In genomic region chr18:77872166-77872565, GRCh38 we compare ENCODE assay signal across 38 cellular contexts.
"Had no signal": no experiment of that assay in that cellular context is flagged by ENCODE, and none has a peak within 500 bp of the region (broad histone marks: within the 10 kb centered on the region; RNA-seq: fewer than 3 reads in every experiment).

No MANE protein-coding gene starts in this region.

- H3K4me1 Mint-ChIP-seq: activated naive CD4-positive, alpha-beta T cell treated with anti-CD3 and anti-CD28 coated beads, Interleukin-2, amount 10 ng/mL, durations not matched to agents 7 days and 5 days; activated naive CD4-positive, alpha-beta T cell treated with anti-CD3 and anti-CD28 coated beads, Interleukin-2, amount 50 U/mL, for 24 hours; activated naive CD8-positive, alpha-beta T cell treated with anti-CD3 and anti-CD28 coated beads for 36 hours; activated naive CD8-positive, alpha-beta T cell treated with anti-CD3 and anti-CD28 coated beads, Interleukin-2, amount 10 ng/mL, durations not matched to agents 7 days and 5 days; activated naive CD8-positive, alpha-beta T cell treated with anti-CD3 and anti-CD28 coated beads, Interleukin-2, amount 50 U/mL, for 24 hours; activated T-helper 17 cell treated with anti-CD3 and anti-CD28 coated beads, Interleukin-2, amount 50 U/mL, for 72 hours; central memory CD8-positive, alpha-beta T cell had no signal

- H3K9me3 ChIP-seq: adrenal gland, ascending aorta, body of pancreas had no signal

- H3K27ac Mint-ChIP-seq: activated naive CD4-positive, alpha-beta T cell treated with anti-CD3 and anti-CD28 coated beads for 36 hours; activated naive CD4-positive, alpha-beta T cell treated with anti-CD3 and anti-CD28 coated beads, Interleukin-2, amount 10 ng/mL, durations not matched to agents 7 days and 5 days; activated naive CD4-positive, alpha-beta T cell treated with anti-CD3 and anti-CD28 coated beads, Interleukin-2, amount 50 U/mL, for 24 hours; activated naive CD8-positive, alpha-beta T cell; activated naive CD8-positive, alpha-beta T cell treated with anti-CD3 and anti-CD28 coated beads for 36 hours; activated naive CD8-positive, alpha-beta T cell treated with anti-CD3 and anti-CD28 coated beads, Interleukin-2, amount 10 ng/mL, durations not matched to agents 7 days and 5 days; activated naive CD8-positive, alpha-beta T cell treated with anti-CD3 and anti-CD28 coated beads, Interleukin-2, amount 50 U/mL, for 24 hours; activated T-cell treated with anti-CD3 and anti-CD28 coated beads, Interleukin-2, amount 50 U/mL, for 24 hours; activated T-cell treated with anti-CD3 and anti-CD28 coated beads, Interleukin-2, amount 50 U/mL, for 72 hours; activated T-helper 1 cell treated with anti-CD3 and anti-CD28 coated beads, Interleukin-12 subunit alpha, Interleukin-12 subunit beta, Interleukin-2, Interleukin-4 antibody, amounts not matched to agents 30 ng/mL and 10 ng/mL and 1 ng/mL, durations not matched to agents 14 hours and 24 hours and 36 hours; activated T-helper 17 cell treated with anti-CD3 and anti-CD28 coated beads, Interleukin-2, amount 50 U/mL, for 72 hours; activated T-helper 2 cell treated with anti-CD3 and anti-CD28 coated beads, Interferon-gamma antibody, Interleukin-2, Interleukin-4, amounts not matched to agents 10 μg/mL and 5 μg/mL and 100 μg/mL, durations not matched to agents 14 hours and 24 hours and 36 hours; brain had no signal

- H3K9me3 Mint-ChIP-seq: activated naive CD4-positive, alpha-beta T cell treated with anti-CD3 and anti-CD28 coated beads for 36 hours; activated naive CD4-positive, alpha-beta T cell treated with anti-CD3 and anti-CD28 coated beads, Interleukin-2, amount 10 ng/mL, durations not matched to agents 7 days and 5 days; activated naive CD4-positive, alpha-beta T cell treated with anti-CD3 and anti-CD28 coated beads, Interleukin-2, amount 50 U/mL, for 24 hours; activated naive CD8-positive, alpha-beta T cell treated with anti-CD3 and anti-CD28 coated beads for 36 hours; activated naive CD8-positive, alpha-beta T cell treated with anti-CD3 and anti-CD28 coated beads, Interleukin-2, amount 10 ng/mL, durations not matched to agents 7 days and 5 days; activated naive CD8-positive, alpha-beta T cell treated with anti-CD3 and anti-CD28 coated beads, Interleukin-2, amount 50 U/mL, for 24 hours; activated T-cell treated with anti-CD3 and anti-CD28 coated beads, Interleukin-2, amount 50 U/mL, for 24 hours; activated T-cell treated with anti-CD3 and anti-CD28 coated beads, Interleukin-2, amount 50 U/mL, for 4 hours; activated T-helper 17 cell treated with anti-CD3 and anti-CD28 coated beads, Interleukin-2, amount 50 U/mL, for 72 hours; activated T-helper 2 cell treated with anti-CD3 and anti-CD28 coated beads, Interferon-gamma antibody, Interleukin-2, Interleukin-4, amounts not matched to agents 10 μg/mL and 5 μg/mL and 100 μg/mL, durations not matched to agents 14 hours and 24 hours and 36 hours; central memory CD8-positive, alpha-beta T cell had no signal

- H3K27me3 Mint-ChIP-seq: activated naive CD4-positive, alpha-beta T cell treated with anti-CD3 and anti-CD28 coated beads, Interleukin-2, amount 10 ng/mL, durations not matched to agents 7 days and 5 days had no signal

- H3K4me3 ChIP-seq: adrenal gland, ascending aorta, body of pancreas, breast epithelium, cardiac muscle cell had no signal

- H3K36me3 ChIP-seq: adrenal gland, ascending aorta, brain microvascular endothelial cell, breast epithelium, cardiac muscle cell had no signal

- DNase-seq: activated effector memory CD4-positive, alpha-beta T cell treated with anti-CD3 and anti-CD28 coated beads, Interleukin-2, amount 50 U/mL, for 16 hours; activated effector memory CD4-positive, alpha-beta T cell treated with Interleukin-2 at 50 U/mL for 16 hours; activated gamma-delta T cell; activated gamma-delta T cell treated with Interleukin-2 at 50 U/mL for 16 hours; activated naive CD4-positive, alpha-beta T cell; activated naive CD4-positive, alpha-beta T cell treated with anti-CD3 and anti-CD28 coated beads for 36 hours; activated naive CD4-positive, alpha-beta T cell treated with anti-CD3 and anti-CD28 coated beads, Interleukin-2, amount 10 ng/mL, durations not matched to agents 7 days and 5 days; activated naive CD4-positive, alpha-beta T cell treated with anti-CD3 and anti-CD28 coated beads, Interleukin-2, amount 50 U/mL, for 16 hours; activated naive CD4-positive, alpha-beta T cell treated with Interleukin-2 at 50 U/mL for 16 hours; activated naive CD8-positive, alpha-beta T cell treated with anti-CD3 and anti-CD28 coated beads for 36 hours; activated naive CD8-positive, alpha-beta T cell treated with anti-CD3 and anti-CD28 coated beads, Interleukin-2, amount 10 ng/mL, durations not matched to agents 7 days and 5 days; activated naive CD8-positive, alpha-beta T cell treated with anti-CD3 and anti-CD28 coated beads, Interleukin-2, amount 50 U/mL, for 24 hours; activated T-cell treated with anti-CD3 and anti-CD28 coated beads, Interleukin-2, amount 50 U/mL, for 1 hour; activated T-cell treated with anti-CD3 and anti-CD28 coated beads, Interleukin-2, amount 50 U/mL, for 24 hours; activated T-cell treated with anti-CD3 and anti-CD28 coated beads, Interleukin-2, amount 50 U/mL, for 4 hours; activated T-cell treated with anti-CD3 and anti-CD28 coated beads, Interleukin-2, amount 50 U/mL, for 48 hours; activated T-cell treated with anti-CD3 and anti-CD28 coated beads, Interleukin-2, amount 50 U/mL, for 72 hours; adrenal gland; amniotic stem cell; amygdala; anterior cingulate cortex; aorta; body of pancreas; brain microvascular endothelial cell; caudate nucleus; central memory CD4-positive, alpha-beta T cell; cerebellar nuclear complex had no signal

- H3K27ac ChIP-seq: adrenal gland, ascending aorta, body of pancreas, brain microvascular endothelial cell, breast epithelium, cardiac muscle cell had no signal

- H3K4me3 Mint-ChIP-seq: activated naive CD4-positive, alpha-beta T cell treated with anti-CD3 and anti-CD28 coated beads for 36 hours; activated naive CD4-positive, alpha-beta T cell treated with anti-CD3 and anti-CD28 coated beads, Interleukin-2, amount 10 ng/mL, durations not matched to agents 7 days and 5 days; activated naive CD4-positive, alpha-beta T cell treated with anti-CD3 and anti-CD28 coated beads, Interleukin-2, amount 50 U/mL, for 24 hours; activated naive CD8-positive, alpha-beta T cell; activated naive CD8-positive, alpha-beta T cell treated with anti-CD3 and anti-CD28 coated beads for 36 hours; activated naive CD8-positive, alpha-beta T cell treated with anti-CD3 and anti-CD28 coated beads, Interleukin-2, amount 10 ng/mL, durations not matched to agents 7 days and 5 days; activated naive CD8-positive, alpha-beta T cell treated with anti-CD3 and anti-CD28 coated beads, Interleukin-2, amount 50 U/mL, for 24 hours; activated T-cell treated with anti-CD3 and anti-CD28 coated beads, Interleukin-2, amount 50 U/mL, for 24 hours; activated T-cell treated with anti-CD3 and anti-CD28 coated beads, Interleukin-2, amount 50 U/mL, for 4 hours; activated T-cell treated with anti-CD3 and anti-CD28 coated beads, Interleukin-2, amount 50 U/mL, for 72 hours; activated T-helper 1 cell treated with anti-CD3 and anti-CD28 coated beads, Interleukin-12 subunit alpha, Interleukin-12 subunit beta, Interleukin-2, Interleukin-4 antibody, amounts not matched to agents 30 ng/mL and 10 ng/mL and 1 ng/mL, durations not matched to agents 14 hours and 24 hours and 36 hours; activated T-helper 17 cell treated with anti-CD3 and anti-CD28 coated beads, Interleukin-2, amount 50 U/mL, for 72 hours; brain; central memory CD8-positive, alpha-beta T cell had no signal

- H3K4me1 ChIP-seq: adrenal gland, ascending aorta, body of pancreas, breast epithelium had no signal

- H3K27me3 ChIP-seq: adrenal gland, ascending aorta, body of pancreas, brain microvascular endothelial cell, cardiac muscle cell had no signal

- H3K36me3 Mint-ChIP-seq: activated naive CD4-positive, alpha-beta T cell treated with anti-CD3 and anti-CD28 coated beads, Interleukin-2, amount 10 ng/mL, durations not matched to agents 7 days and 5 days; activated naive CD4-positive, alpha-beta T cell treated with anti-CD3 and anti-CD28 coated beads, Interleukin-2, amount 50 U/mL, for 24 hours; activated naive CD4-positive, alpha-beta T cell treated with anti-CD3 and anti-CD28 coated beads, Interleukin-2, amount 50 U/mL, for 72 hours; activated naive CD8-positive, alpha-beta T cell; activated naive CD8-positive, alpha-beta T cell treated with anti-CD3 and anti-CD28 coated beads for 36 hours; activated naive CD8-positive, alpha-beta T cell treated with anti-CD3 and anti-CD28 coated beads, Interleukin-2, amount 10 ng/mL, durations not matched to agents 7 days and 5 days; brain had no signal
